ENCODE assay signal across 20 cellular contexts in the genomic region with DNA sequence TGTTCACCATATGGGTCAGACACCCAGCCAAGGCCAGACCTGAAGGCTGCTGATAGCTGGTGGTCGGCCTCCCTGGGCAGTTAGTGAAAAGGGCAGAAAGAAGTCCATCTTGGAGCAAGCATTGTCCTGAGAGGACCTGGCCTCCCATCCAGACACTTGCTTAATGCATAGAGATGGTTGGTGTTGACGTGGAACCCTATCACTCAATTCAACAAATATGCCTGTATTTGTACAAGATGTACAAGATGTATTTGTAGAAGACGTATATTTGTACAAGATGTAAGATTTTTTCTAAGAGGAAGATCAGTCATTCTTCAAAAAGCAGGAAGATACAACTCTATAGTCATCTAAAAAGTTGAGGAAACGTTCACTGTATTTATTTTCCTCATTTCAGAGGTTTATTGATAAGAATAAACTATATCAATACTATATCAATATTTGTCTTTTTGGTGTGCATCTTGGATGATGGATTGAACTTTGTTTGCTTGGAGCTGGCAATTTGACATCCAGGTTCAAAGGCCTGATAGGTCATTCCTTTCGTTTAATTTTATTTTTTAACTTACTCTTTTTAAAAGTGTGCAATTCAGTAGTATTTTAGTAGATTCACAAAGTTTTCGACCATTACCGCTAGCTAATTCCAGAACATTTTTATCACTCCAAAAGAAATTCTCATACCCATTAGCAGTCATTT. TPM values are rescaled to one million over a fixed set of nuclear protein-coding genes. Genes with fewer than 3 reads are reported as not detected.
A peak's percentile ranks its signal among the peaks of the same experiment; 100 is the strongest.
DNase-seq lines count a peak whose midpoint lies in the region; ATAC-seq and TF ChIP-seq lines count a peak whose summit lies in the region.
"Had no signal": no experiment of that assay in that cellular context is flagged by ENCODE, and none has a peak within 500 bp of the region (broad histone marks: within the 10 kb centered on the region; RNA-seq: fewer than 3 reads in every experiment).

No MANE protein-coding gene starts in this region.

- CTCF ChIA-PET in activated naive CD4-positive, alpha-beta T cell treated with anti-CD3 and anti-CD28 coated beads, Interleukin-2, amount 10 ng/mL, durations not matched to agents 7 days and 5 days (lab: Charles Lee), result interaction anchor here (1.0 kb wide), 1 partner anchor 47 kb away, joined by 3 read pairs; no protein-coding TSS in a partner anchor
- CTCF ChIA-PET in CD4-positive, alpha-beta T cell (lab: Charles Lee), result no interaction called here
- CTCF ChIA-PET in RWPE1 (lab: Yijun Ruan, JAX), result no interaction called here

- peaks cover 0 to 6% of the 10 kb centered on the region in 2 donors for H3K9me3 Mint-ChIP-seq in activated naive CD4-positive, alpha-beta T cell treated with anti-CD3 and anti-CD28 coated beads, Interleukin-2, amount 50 U/mL, for 72 hours
- H3K9me3 Mint-ChIP-seq in activated naive CD4-positive, alpha-beta T cell treated with anti-CD3 and anti-CD28 coated beads, Interleukin-2, amount 10 ng/mL, durations not matched to agents 7 days and 5 days, result no peaks in the 10 kb centered on the region
- H3K9me3 Mint-ChIP-seq in CD4-positive, alpha-beta T cell, result peaks cover 3% of the 10 kb centered on the region
- peaks cover 0 to 7% (median 0%) of the 10 kb centered on the region in 9 donors for H3K9me3 Mint-ChIP-seq in naive thymus-derived CD8-positive, alpha-beta T cell
- H3K9me3 Mint-ChIP-seq in stimulated activated memory B cell treated with anti-CD40 and anti-IgM and Interleukin-4, amounts not matched to agents 10 μg/mL and 1 μg/mL and 100 μg/mL, for 72 hours, result peaks cover 3% of the 10 kb centered on the region

- POLR2A ChIA-PET in CD4-positive, alpha-beta T cell (lab: Charles Lee), result interaction anchor here (0.6 to 1.5 kb wide), 2 partner anchors 357 to 529 kb away, joined by 3 read pairs; no protein-coding TSS in a partner anchor
- POLR2A ChIA-PET in RWPE1 (lab: Yijun Ruan, JAX; ENCODE audit: low non-redundant PET), result no interaction called here
- POLR2A ChIA-PET in naive thymus-derived CD8-positive, alpha-beta T cell (lab: Charles Lee), result no interaction called here

- intact Hi-C loops in CD4-positive, alpha-beta T cell (cut with DNase I, micrococcal nuclease), result no loop called here

- no peak for ATAC-seq in activated naive CD4-positive, alpha-beta T cell treated with anti-CD3 and anti-CD28 coated beads, Interleukin-2, amount 50 U/mL, for 72 hours
- ATAC-seq in CD4-positive, alpha-beta T cell (ENCODE audit: poor library complexity), result no peak
- no peak for ATAC-seq in naive thymus-derived CD8-positive, alpha-beta T cell
- no peak for ATAC-seq in stimulated activated memory B cell treated with anti-CD40 and anti-IgM and Interleukin-4, amounts not matched to agents 10 μg/mL and 1 μg/mL and 100 μg/mL, for 72 hours

- H3K36me3 Mint-ChIP-seq in activated naive CD4-positive, alpha-beta T cell treated with anti-CD3 and anti-CD28 coated beads, Interleukin-2, amount 50 U/mL, for 72 hours, result peaks cover 7 to 26% of the 10 kb centered on the region in 2 donors
- peaks cover 24% of the 10 kb centered on the region for H3K36me3 Mint-ChIP-seq in activated naive CD4-positive, alpha-beta T cell treated with anti-CD3 and anti-CD28 coated beads, Interleukin-2, amount 10 ng/mL, durations not matched to agents 7 days and 5 days
- H3K36me3 Mint-ChIP-seq in CD4-positive, alpha-beta T cell (ENCODE audit: low read depth), result peaks cover 4% of the 10 kb centered on the region
- peaks cover 0 to 6% (median 2%) of the 10 kb centered on the region in 3 donors for H3K36me3 Mint-ChIP-seq in naive thymus-derived CD8-positive, alpha-beta T cell
- H3K36me3 Mint-ChIP-seq in stimulated activated memory B cell treated with anti-CD40 and anti-IgM and Interleukin-4, amounts not matched to agents 10 μg/mL and 1 μg/mL and 100 μg/mL, for 72 hours, result peaks cover 20% of the 10 kb centered on the region

- H3K4me1 Mint-ChIP-seq in activated naive CD4-positive, alpha-beta T cell treated with anti-CD3 and anti-CD28 coated beads, Interleukin-2, amount 10 ng/mL, durations not matched to agents 7 days and 5 days, result peaks cover 36% of the 10 kb centered on the region
- H3K4me1 Mint-ChIP-seq in CD4-positive, alpha-beta T cell (ENCODE audit: low read depth), result peaks cover 43% of the 10 kb centered on the region
- peaks cover 25 to 50% (median 42%) of the 10 kb centered on the region in 4 donors for H3K4me1 Mint-ChIP-seq in naive thymus-derived CD8-positive, alpha-beta T cell
- peaks cover 27% of the 10 kb centered on the region for H3K4me1 Mint-ChIP-seq in stimulated activated memory B cell treated with anti-CD40 and anti-IgM and Interleukin-4, amounts not matched to agents 10 μg/mL and 1 μg/mL and 100 μg/mL, for 72 hours

- peak overlapping the region; percentile 21 to 73 for H3K27ac Mint-ChIP-seq in activated naive CD4-positive, alpha-beta T cell treated with anti-CD3 and anti-CD28 coated beads, Interleukin-2, amount 50 U/mL, for 72 hours
- no peak overlapping the region for H3K27ac Mint-ChIP-seq in activated naive CD4-positive, alpha-beta T cell treated with anti-CD3 and anti-CD28 coated beads, Interleukin-2, amount 10 ng/mL, durations not matched to agents 7 days and 5 days
- peak overlapping the region; percentile 5 for H3K27ac Mint-ChIP-seq in CD4-positive, alpha-beta T cell
- H3K27ac Mint-ChIP-seq in naive thymus-derived CD8-positive, alpha-beta T cell, result peak overlapping the region in 6 of 10 donors; percentile 17 to 84 (median 54)
- H3K27ac Mint-ChIP-seq in stimulated activated memory B cell treated with anti-CD40 and anti-IgM and Interleukin-4, amounts not matched to agents 10 μg/mL and 1 μg/mL and 100 μg/mL, for 72 hours, result no peak overlapping the region

- no peak overlapping the region for H3K4me3 Mint-ChIP-seq in activated naive CD4-positive, alpha-beta T cell treated with anti-CD3 and anti-CD28 coated beads, Interleukin-2, amount 10 ng/mL, durations not matched to agents 7 days and 5 days
- H3K4me3 Mint-ChIP-seq in CD4-positive, alpha-beta T cell, result no peak overlapping the region
- H3K4me3 Mint-ChIP-seq in naive thymus-derived CD8-positive, alpha-beta T cell, result no peak overlapping the region
- H3K4me3 Mint-ChIP-seq in stimulated activated memory B cell treated with anti-CD40 and anti-IgM and Interleukin-4, amounts not matched to agents 10 μg/mL and 1 μg/mL and 100 μg/mL, for 72 hours, result no peak overlapping the region

- H3K27ac ChIP-seq in CD4-positive, alpha-beta T cell (ENCODE audit: low read depth, low read length), result no peak overlapping the region
- peak overlapping the region; percentile 30 for H3K27ac ChIP-seq in RWPE1
- H3K27ac ChIP-seq: BLaER1 had no signal

- no peak for DNase-seq in activated naive CD4-positive, alpha-beta T cell treated with anti-CD3 and anti-CD28 coated beads, Interleukin-2, amount 50 U/mL, for 72 hours (ENCODE audit: low spot score in 2 of 2)
- DNase-seq in activated naive CD4-positive, alpha-beta T cell treated with anti-CD3 and anti-CD28 coated beads, Interleukin-2, amount 10 ng/mL, durations not matched to agents 7 days and 5 days, result no peak
- no peak for DNase-seq in CD4-positive, alpha-beta T cell
- DNase-seq in RWPE1 (ENCODE audit: low spot score), result no peak
- DNase-seq in naive thymus-derived CD8-positive, alpha-beta T cell, result no peak
- DNase-seq in KG1 (lab: John Stamatoyannopoulos, UW), result no peak
- no peak for DNase-seq in cerebellar nuclear complex (lab: John Stamatoyannopoulos, UW)
- DNase-seq: Calu3, DMS79 treated with DMSO at 0.1 percent for 48 hours, KBM-7, NCI-H1048, NCI-H1417, NCI-H1694, NCI-H2029 treated with DMSO at 0.1 percent for 48 hours, NCI-H526 treated with DMSO at 0.1 percent for 48 hours, SHP77 treated with DMSO at 0.1 percent for 48 hours had no signal

- H3K9me3 ChIP-seq in CD4-positive, alpha-beta T cell (ENCODE audit: control insufficient read depth, low read length), result no peaks in the 10 kb centered on the region
- H3K9me3 ChIP-seq: BLaER1 had no signal

- no peak for TF ChIP-seq CTCF in CD4-positive, alpha-beta T cell (IDR thresholded peaks at IDR 0.05)
- TF ChIP-seq CTCF in RWPE1 (conservative IDR thresholded peaks at IDR 0.05; ENCODE audit: low read depth), result no peak

- no peaks in the 10 kb centered on the region for H3K27me3 ChIP-seq in CD4-positive, alpha-beta T cell (ENCODE audit: control insufficient read depth, insufficient read depth, low read length)
- H3K27me3 ChIP-seq: BLaER1 had no signal

- H3K27me3 Mint-ChIP-seq in activated naive CD4-positive, alpha-beta T cell treated with anti-CD3 and anti-CD28 coated beads, Interleukin-2, amount 10 ng/mL, durations not matched to agents 7 days and 5 days, result no peaks in the 10 kb centered on the region
- H3K27me3 Mint-ChIP-seq in CD4-positive, alpha-beta T cell, result no peaks in the 10 kb centered on the region
- H3K27me3 Mint-ChIP-seq in naive thymus-derived CD8-positive, alpha-beta T cell, result no peaks in the 10 kb centered on the region
- H3K27me3 Mint-ChIP-seq in stimulated activated memory B cell treated with anti-CD40 and anti-IgM and Interleukin-4, amounts not matched to agents 10 μg/mL and 1 μg/mL and 100 μg/mL, for 72 hours, result no peaks in the 10 kb centered on the region

RNA-seq across cellular contexts. Expression of a gene that starts 5.9 kb away (rescaled TPM):
- 1 to 10 TPM; 6.2 to 9.4 TPM for total RNA-seq in activated naive CD4-positive, alpha-beta T cell treated with anti-CD3 and anti-CD28 coated beads, Interleukin-2, amount 50 U/mL, for 72 hours
- 1 to 10 TPM; 6.8 to 8.0 TPM for total RNA-seq in CD4-positive, alpha-beta T cell
- total RNA-seq in naive thymus-derived CD8-positive, alpha-beta T cell, result 10 to 100 TPM; 22.8 to 25.9 TPM
- 10 to 100 TPM; 51.8 to 74.2 (median 51.9) TPM for polyA plus RNA-seq in naive thymus-derived CD8-positive, alpha-beta T cell

RNA-seq across cellular contexts. Expression of a gene that starts 6.8 kb away (rescaled TPM):
- not detected for total RNA-seq in activated naive CD4-positive, alpha-beta T cell treated with anti-CD3 and anti-CD28 coated beads, Interleukin-2, amount 50 U/mL, for 72 hours
- total RNA-seq in CD4-positive, alpha-beta T cell, result not detected
- not detected for total RNA-seq in naive thymus-derived CD8-positive, alpha-beta T cell
- under 1 TPM in 1 of 3 donors, not detected in 2; 0.05 TPM for polyA plus RNA-seq in naive thymus-derived CD8-positive, alpha-beta T cell
- total RNA-seq: HT1080, NCI-H460 had no signal

Comparison
In these comparisons a context has a peak if more than half of its experiments do, and no peak if none do; other contexts are left out.
1. H3K27ac Mint-ChIP-seq: peak in activated naive CD4-positive, alpha-beta T cell treated with anti-CD3 and anti-CD28 coated beads, Interleukin-2, amount 50 U/mL, for 72 hours (2 of 2), CD4-positive, alpha-beta T cell (single experiment) and naive thymus-derived CD8-positive, alpha-beta T cell (6 of 10); none in activated naive CD4-positive, alpha-beta T cell treated with anti-CD3 and anti-CD28 coated beads, Interleukin-2, amount 10 ng/mL, durations not matched to agents 7 days and 5 days (single experiment) and stimulated activated memory B cell treated with anti-CD40 and anti-IgM and Interleukin-4, amounts not matched to agents 10 μg/mL and 1 μg/mL and 100 μg/mL, for 72 hours (single experiment).